Comparison of ENCODE assay signal across 1 cellular context in the genomic region with DNA sequence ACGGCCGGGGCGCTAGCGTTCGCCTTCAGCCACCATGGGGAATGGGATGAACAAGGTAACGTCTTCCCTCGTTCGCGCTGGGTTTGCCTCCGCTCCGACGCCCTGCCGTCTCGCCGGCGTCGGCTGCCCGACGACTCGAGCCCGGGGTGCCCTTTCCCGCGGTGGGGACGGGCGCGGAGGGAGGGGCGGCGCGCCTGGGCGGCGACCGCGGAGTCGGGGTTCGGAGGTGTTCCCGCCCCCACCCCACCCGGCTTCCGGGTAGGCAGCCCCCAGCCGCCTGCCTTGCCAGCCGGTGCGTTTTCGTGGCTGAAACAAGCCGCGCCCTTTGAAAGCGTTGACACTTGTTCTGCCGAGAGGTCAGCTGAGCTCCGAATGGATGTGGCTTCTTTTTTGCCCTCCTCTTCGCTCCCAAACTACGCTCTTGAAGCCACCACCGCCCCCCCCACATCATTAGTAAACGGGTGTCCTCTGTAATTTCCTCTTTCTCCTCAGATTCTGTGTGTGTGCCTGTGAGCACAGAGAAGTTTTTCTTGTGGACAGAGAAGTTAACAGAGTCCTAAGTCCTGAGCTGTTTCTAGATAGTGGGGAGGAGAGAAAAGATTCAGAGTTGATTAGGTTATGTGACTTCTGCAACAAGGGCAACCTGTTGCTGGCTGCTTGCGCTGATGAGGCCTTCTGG.
TF ChIP-seq lines count a peak whose summit lies in the region.

No MANE protein-coding gene starts in this region.

TF ChIP-seq in HepG2, 621 proteins besides CTCF, POLR2A, EP300 and RAD21 (continued from another document and continues in another):
- TF ChIP-seq, protein P1, sequence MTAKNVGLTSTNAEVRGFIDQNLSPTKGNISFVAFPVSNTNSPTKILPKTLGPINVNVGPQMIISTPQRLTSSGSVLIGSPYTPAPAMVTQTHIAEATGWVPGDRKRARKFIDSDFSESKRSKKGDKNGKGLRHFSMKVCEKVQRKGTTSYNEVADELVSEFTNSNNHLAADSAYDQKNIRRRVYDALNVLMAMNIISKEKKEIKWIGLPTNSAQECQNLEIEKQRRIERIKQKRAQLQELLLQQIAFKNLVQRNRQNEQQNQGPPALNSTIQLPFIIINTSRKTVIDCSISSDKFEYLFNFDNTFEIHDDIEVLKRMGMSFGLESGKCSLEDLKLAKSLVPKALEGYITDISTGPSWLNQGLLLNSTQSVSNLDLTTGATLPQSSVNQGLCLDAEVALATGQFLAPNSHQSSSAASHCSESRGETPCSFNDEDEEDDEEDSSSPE (CRISPR knock-in tag; IDR thresholded peaks at IDR 0.05): peak; percentile 85; the same call in 1 of the 2 replicates
- TF ChIP-seq ZNF737 (CRISPR knock-in tag; IDR thresholded peaks at IDR 0.05; ENCODE audit: borderline replicate concordance) (no peak), KLF6 (CRISPR knock-in tag; IDR thresholded peaks at IDR 0.05) (0 out of 2 replicates have a peak, but pooled peaks have one; percentile 16), MTA1 (CRISPR knock-in tag; IDR thresholded peaks at IDR 0.05; ENCODE audit: borderline replicate concordance) (no peak), ZBTB3 (CRISPR knock-in tag; IDR thresholded peaks at IDR 0.05; ENCODE audit: borderline replicate concordance, low read depth) (no peak; the same call in 1 of the 2 replicates), KLF12 (CRISPR knock-in tag; IDR thresholded peaks at IDR 0.05; ENCODE audit: borderline replicate concordance) (peak; percentile 68; the same call in 1 of the 2 replicates), ZNF562 (CRISPR knock-in tag; IDR thresholded peaks at IDR 0.05; ENCODE audit: borderline replicate concordance) (no peak), GABPB1 (CRISPR knock-in tag; IDR thresholded peaks at IDR 0.05) (peak; percentile 88), TSC22D2 (CRISPR knock-in tag; IDR thresholded peaks at IDR 0.05; ENCODE audit: borderline replicate concordance) (no peak; the same call in 1 of the 2 replicates), ZNF230 (CRISPR knock-in tag; IDR thresholded peaks at IDR 0.05) (no peak), ARNT (IDR thresholded peaks at IDR 0.05) (no peak), ZNF674 (CRISPR knock-in tag; IDR thresholded peaks at IDR 0.05; ENCODE audit: low read depth) (no peak), TOPORS (CRISPR knock-in tag; IDR thresholded peaks at IDR 0.05) (no peak; the same call in 1 of the 2 replicates), ZNF724P (CRISPR knock-in tag; IDR thresholded peaks at IDR 0.05; ENCODE audit: borderline replicate concordance) (peak; percentile 3; the same call in 1 of the 2 replicates), ZFX (CRISPR knock-in tag; IDR thresholded peaks at IDR 0.05; ENCODE audit: low read depth) (no peak; the same call in 1 of the 2 replicates), ZNF7 (CRISPR knock-in tag; IDR thresholded peaks at IDR 0.05) (0 out of 2 replicates have a peak, but pooled peaks have one; percentile 58), HOXD1 (CRISPR knock-in tag; IDR thresholded peaks at IDR 0.05) (0 out of 2 replicates have a peak, but pooled peaks have one; percentile 20), GTF3A (CRISPR knock-in tag; conservative IDR thresholded peaks at IDR 0.05) (no peak), ZNF775 (CRISPR knock-in tag; IDR thresholded peaks at IDR 0.05; ENCODE audit: borderline replicate concordance) (no peak), RORA (CRISPR knock-in tag; IDR thresholded peaks at IDR 0.05) (no peak), ZNF891 (CRISPR knock-in tag; IDR thresholded peaks at IDR 0.05) (peak; percentile 77; the same call in 1 of the 2 replicates), ZNF124 (CRISPR knock-in tag; IDR thresholded peaks at IDR 0.05) (no peak), ATF7 (IDR thresholded peaks at IDR 0.05) (no peak), ATF7 (CRISPR knock-in tag; IDR thresholded peaks at IDR 0.05) (0 out of 2 replicates have a peak, but pooled peaks have one; percentile 5), NFKB2 (CRISPR knock-in tag; IDR thresholded peaks at IDR 0.05; ENCODE audit: borderline replicate concordance) (peak; percentile 79; the same call in 1 of the 2 replicates), ZNF558 (CRISPR knock-in tag; IDR thresholded peaks at IDR 0.05; ENCODE audit: borderline replicate concordance) (no peak; the same call in 1 of the 2 replicates), YEATS2 (CRISPR knock-in tag; IDR thresholded peaks at IDR 0.05; ENCODE audit: borderline replicate concordance) (no peak), ZNF772 (CRISPR knock-in tag; IDR thresholded peaks at IDR 0.05) (no peak), NFKBIZ (CRISPR knock-in tag; IDR thresholded peaks at IDR 0.05) (no peak), CEBPB (IDR thresholded peaks at IDR 0.05; ENCODE audit: borderline replicate concordance, low read depth, low read length) (no peak), ZNF484 (CRISPR knock-in tag; IDR thresholded peaks at IDR 0.05; ENCODE audit: borderline replicate concordance, low read depth) (no peak), FOXP1 (IDR thresholded peaks at IDR 0.05) (no peak), FOXP1 (CRISPR knock-in tag; IDR thresholded peaks at IDR 0.05) (0 out of 2 replicates have a peak, but pooled peaks have one; percentile 0), ELF4 (CRISPR knock-in tag; IDR thresholded peaks at IDR 0.05; ENCODE audit: borderline replicate concordance) (no peak), ZMYM3 (CRISPR knock-in tag; IDR thresholded peaks at IDR 0.05) (0 out of 2 replicates have a peak, but pooled peaks have one; percentile 9), STAT5B (CRISPR knock-in tag; IDR thresholded peaks at IDR 0.05) (no peak), ZNF572 (CRISPR knock-in tag; IDR thresholded peaks at IDR 0.05) (no peak), ZKSCAN5 (CRISPR knock-in tag; IDR thresholded peaks at IDR 0.05) (no peak), HHEX (CRISPR knock-in tag; IDR thresholded peaks at IDR 0.05) (0 out of 2 replicates have a peak, but pooled peaks have one; percentile 33), NCOR1 (IDR thresholded peaks at IDR 0.05; ENCODE audit: borderline replicate concordance, low read length) (no peak), TGIF2 (CRISPR knock-in tag; IDR thresholded peaks at IDR 0.05) (peak; percentile 80), ZNF446 (CRISPR knock-in tag; IDR thresholded peaks at IDR 0.05) (no peak)
- TF ChIP-seq, protein P2, sequence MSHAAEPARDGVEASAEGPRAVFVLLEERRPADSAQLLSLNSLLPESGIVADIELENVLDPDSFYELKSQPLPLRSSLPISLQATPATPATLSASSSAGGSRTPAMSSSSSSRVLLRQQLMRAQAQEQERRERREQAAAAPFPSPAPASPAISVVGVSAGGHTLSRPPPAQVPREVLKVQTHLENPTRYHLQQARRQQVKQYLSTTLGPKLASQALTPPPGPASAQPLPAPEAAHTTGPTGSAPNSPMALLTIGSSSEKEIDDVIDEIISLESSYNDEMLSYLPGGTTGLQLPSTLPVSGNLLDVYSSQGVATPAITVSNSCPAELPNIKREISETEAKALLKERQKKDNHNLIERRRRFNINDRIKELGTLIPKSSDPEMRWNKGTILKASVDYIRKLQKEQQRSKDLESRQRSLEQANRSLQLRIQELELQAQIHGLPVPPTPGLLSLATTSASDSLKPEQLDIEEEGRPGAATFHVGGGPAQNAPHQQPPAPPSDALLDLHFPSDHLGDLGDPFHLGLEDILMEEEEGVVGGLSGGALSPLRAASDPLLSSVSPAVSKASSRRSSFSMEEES (CRISPR knock-in tag; IDR thresholded peaks at IDR 0.05): no peak
- TF ChIP-seq, protein P3, sequence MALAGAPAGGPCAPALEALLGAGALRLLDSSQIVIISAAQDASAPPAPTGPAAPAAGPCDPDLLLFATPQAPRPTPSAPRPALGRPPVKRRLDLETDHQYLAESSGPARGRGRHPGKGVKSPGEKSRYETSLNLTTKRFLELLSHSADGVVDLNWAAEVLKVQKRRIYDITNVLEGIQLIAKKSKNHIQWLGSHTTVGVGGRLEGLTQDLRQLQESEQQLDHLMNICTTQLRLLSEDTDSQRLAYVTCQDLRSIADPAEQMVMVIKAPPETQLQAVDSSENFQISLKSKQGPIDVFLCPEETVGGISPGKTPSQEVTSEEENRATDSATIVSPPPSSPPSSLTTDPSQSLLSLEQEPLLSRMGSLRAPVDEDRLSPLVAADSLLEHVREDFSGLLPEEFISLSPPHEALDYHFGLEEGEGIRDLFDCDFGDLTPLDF (CRISPR knock-in tag; IDR thresholded peaks at IDR 0.05): no peak
- TF ChIP-seq, protein P4, sequence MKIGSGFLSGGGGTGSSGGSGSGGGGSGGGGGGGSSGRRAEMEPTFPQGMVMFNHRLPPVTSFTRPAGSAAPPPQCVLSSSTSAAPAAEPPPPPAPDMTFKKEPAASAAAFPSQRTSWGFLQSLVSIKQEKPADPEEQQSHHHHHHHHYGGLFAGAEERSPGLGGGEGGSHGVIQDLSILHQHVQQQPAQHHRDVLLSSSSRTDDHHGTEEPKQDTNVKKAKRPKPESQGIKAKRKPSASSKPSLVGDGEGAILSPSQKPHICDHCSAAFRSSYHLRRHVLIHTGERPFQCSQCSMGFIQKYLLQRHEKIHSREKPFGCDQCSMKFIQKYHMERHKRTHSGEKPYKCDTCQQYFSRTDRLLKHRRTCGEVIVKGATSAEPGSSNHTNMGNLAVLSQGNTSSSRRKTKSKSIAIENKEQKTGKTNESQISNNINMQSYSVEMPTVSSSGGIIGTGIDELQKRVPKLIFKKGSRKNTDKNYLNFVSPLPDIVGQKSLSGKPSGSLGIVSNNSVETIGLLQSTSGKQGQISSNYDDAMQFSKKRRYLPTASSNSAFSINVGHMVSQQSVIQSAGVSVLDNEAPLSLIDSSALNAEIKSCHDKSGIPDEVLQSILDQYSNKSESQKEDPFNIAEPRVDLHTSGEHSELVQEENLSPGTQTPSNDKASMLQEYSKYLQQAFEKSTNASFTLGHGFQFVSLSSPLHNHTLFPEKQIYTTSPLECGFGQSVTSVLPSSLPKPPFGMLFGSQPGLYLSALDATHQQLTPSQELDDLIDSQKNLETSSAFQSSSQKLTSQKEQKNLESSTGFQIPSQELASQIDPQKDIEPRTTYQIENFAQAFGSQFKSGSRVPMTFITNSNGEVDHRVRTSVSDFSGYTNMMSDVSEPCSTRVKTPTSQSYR (CRISPR knock-in tag; IDR thresholded peaks at IDR 0.05; ENCODE audit: borderline replicate concordance): no peak; the same call in none of the 2 replicates
- TF ChIP-seq, protein P5, sequence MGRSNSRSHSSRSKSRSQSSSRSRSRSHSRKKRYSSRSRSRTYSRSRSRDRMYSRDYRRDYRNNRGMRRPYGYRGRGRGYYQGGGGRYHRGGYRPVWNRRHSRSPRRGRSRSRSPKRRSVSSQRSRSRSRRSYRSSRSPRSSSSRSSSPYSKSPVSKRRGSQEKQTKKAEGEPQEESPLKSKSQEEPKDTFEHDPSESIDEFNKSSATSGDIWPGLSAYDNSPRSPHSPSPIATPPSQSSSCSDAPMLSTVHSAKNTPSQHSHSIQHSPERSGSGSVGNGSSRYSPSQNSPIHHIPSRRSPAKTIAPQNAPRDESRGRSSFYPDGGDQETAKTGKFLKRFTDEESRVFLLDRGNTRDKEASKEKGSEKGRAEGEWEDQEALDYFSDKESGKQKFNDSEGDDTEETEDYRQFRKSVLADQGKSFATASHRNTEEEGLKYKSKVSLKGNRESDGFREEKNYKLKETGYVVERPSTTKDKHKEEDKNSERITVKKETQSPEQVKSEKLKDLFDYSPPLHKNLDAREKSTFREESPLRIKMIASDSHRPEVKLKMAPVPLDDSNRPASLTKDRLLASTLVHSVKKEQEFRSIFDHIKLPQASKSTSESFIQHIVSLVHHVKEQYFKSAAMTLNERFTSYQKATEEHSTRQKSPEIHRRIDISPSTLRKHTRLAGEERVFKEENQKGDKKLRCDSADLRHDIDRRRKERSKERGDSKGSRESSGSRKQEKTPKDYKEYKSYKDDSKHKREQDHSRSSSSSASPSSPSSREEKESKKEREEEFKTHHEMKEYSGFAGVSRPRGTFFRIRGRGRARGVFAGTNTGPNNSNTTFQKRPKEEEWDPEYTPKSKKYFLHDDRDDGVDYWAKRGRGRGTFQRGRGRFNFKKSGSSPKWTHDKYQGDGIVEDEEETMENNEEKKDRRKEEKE (IDR thresholded peaks at IDR 0.05): no peak
- TF ChIP-seq, protein P6, sequence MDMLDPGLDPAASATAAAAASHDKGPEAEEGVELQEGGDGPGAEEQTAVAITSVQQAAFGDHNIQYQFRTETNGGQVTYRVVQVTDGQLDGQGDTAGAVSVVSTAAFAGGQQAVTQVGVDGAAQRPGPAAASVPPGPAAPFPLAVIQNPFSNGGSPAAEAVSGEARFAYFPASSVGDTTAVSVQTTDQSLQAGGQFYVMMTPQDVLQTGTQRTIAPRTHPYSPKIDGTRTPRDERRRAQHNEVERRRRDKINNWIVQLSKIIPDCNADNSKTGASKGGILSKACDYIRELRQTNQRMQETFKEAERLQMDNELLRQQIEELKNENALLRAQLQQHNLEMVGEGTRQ (IDR thresholded peaks at IDR 0.05; ENCODE audit: low read depth, low read length): no peak
- TF ChIP-seq, protein P6 (CRISPR knock-in tag; IDR thresholded peaks at IDR 0.05; ENCODE audit: borderline replicate concordance): no peak
- TF ChIP-seq, protein P7, sequence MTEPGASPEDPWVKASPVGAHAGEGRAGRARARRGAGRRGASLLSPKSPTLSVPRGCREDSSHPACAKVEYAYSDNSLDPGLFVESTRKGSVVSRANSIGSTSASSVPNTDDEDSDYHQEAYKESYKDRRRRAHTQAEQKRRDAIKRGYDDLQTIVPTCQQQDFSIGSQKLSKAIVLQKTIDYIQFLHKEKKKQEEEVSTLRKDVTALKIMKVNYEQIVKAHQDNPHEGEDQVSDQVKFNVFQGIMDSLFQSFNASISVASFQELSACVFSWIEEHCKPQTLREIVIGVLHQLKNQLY (CRISPR knock-in tag; IDR thresholded peaks at IDR 0.05): no peak
- TF ChIP-seq, protein P8, sequence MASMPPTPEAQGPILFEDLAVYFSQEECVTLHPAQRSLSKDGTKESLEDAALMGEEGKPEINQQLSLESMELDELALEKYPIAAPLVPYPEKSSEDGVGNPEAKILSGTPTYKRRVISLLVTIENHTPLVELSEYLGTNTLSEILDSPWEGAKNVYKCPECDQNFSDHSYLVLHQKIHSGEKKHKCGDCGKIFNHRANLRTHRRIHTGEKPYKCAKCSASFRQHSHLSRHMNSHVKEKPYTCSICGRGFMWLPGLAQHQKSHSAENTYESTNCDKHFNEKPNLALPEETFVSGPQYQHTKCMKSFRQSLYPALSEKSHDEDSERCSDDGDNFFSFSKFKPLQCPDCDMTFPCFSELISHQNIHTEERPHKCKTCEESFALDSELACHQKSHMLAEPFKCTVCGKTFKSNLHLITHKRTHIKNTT (CRISPR knock-in tag; IDR thresholded peaks at IDR 0.05): no peak
